1 cellular context compared by ENCODE assay signal in genomic region chr20:53917145-53918009, GRCh38.
A peak's percentile ranks its signal among the peaks of the same experiment; 100 is the strongest.
TF ChIP-seq lines count a peak whose summit lies in the region.

No MANE protein-coding gene starts in this region.

TF ChIP-seq in K562, 482 proteins besides CTCF, POLR2A, EP300 and RAD21 (continued from another document):
- TF ChIP-seq ZMIZ1 (IDR thresholded peaks at IDR 0.05; ENCODE audit: low read depth in 2 of 2, low read length in 2 of 2) (0 out of 4 replicates have a peak, but pooled peaks of 1 of the 2 experiments have one; percentile 17), ZNF124 (CRISPR knock-in tag; IDR thresholded peaks at IDR 0.05) (no peak), ZBTB11 (CRISPR knock-in tag; IDR thresholded peaks at IDR 0.05) (peak in 1 of 3 experiments; percentile 76; a peak in 2 of 6 replicates)
